ENCODE assay signal across 29 cellular contexts in the genomic region with DNA sequence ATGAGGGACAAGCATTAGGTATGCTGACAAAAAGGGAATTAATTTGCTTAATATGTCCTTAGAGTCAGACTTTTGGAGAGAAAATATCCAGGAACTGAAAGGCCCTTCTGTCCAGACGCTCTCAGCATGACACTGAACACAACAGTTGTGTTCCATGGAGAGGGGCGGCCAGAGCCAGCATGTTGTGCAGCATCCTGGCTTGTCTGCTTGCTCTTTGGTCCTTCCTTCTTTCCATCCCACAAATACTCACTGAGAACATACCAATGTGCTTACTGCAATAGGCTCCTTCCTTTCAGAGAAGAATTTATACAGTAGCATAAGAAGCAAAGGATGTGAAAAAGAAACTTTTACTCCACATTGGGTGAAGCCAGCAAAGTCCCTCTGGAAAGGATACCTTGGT.
DNase-seq lines count a peak whose midpoint lies in the region; ATAC-seq and TF ChIP-seq lines count a peak whose summit lies in the region.
"Had no signal": no experiment of that assay in that cellular context is flagged by ENCODE, and none has a peak within 500 bp of the region (broad histone marks: within the 10 kb centered on the region; RNA-seq: fewer than 3 reads in every experiment).

No MANE protein-coding gene starts in this region.

- H3K36me3 ChIP-seq in brain microvascular endothelial cell (replicated peaks), result no peaks in the 10 kb centered on the region
- H3K36me3 ChIP-seq in GM23338 (ENCODE audit: insufficient read depth), result no peaks in the 10 kb centered on the region
- H3K36me3 ChIP-seq: sigmoid colon had no signal

- H3K9me3 Mint-ChIP-seq in GM23338, result no peaks in the 10 kb centered on the region
- H3K9me3 Mint-ChIP-seq: activated CD8-positive, alpha-beta T cell treated with anti-CD3 and anti-CD28 coated beads for 36 hours; naive thymus-derived CD4-positive, alpha-beta T cell had no signal

- in situ Hi-C loops in brain microvascular endothelial cell (cut with HindIII; ENCODE audit: low pct_ligation_motif_present, low sequenced_read_pairs), result no loop called here

- peaks cover 4% of the 10 kb centered on the region; the same call in 1 of the 3 replicates for H3K4me1 Mint-ChIP-seq in GM23338
- H3K4me1 Mint-ChIP-seq: naive thymus-derived CD4-positive, alpha-beta T cell; T-helper 17 cell had no signal

- DNase-seq in Ammon's horn (ENCODE audit: low spot score), result peak; percentile 31
- peak; percentile 37 for DNase-seq in LHCN-M2 (ENCODE audit: low read depth)
- DNase-seq in brain microvascular endothelial cell, result peak; percentile 35
- peak; percentile 3 for DNase-seq in glomerular visceral epithelial cell (ENCODE audit: extremely low spot score)
- no peak for DNase-seq in GM23338 (ENCODE audit: low spot score)
- DNase-seq in stimulated activated CD4-positive, alpha-beta T cell treated with anti-CD3 and anti-CD28 coated beads, Interleukin-15, amount 100 ng/mL, for 24 hours, result no peak
- DNase-seq: ACHN; activated CD8-positive, alpha-beta T cell treated with anti-CD3 and anti-CD28 coated beads for 36 hours; activated effector memory CD4-positive, alpha-beta T cell treated with Interleukin-2 at 50 U/mL for 16 hours; DMS79 treated with DMSO at 0.1 percent for 48 hours; effector CD4-positive, alpha-beta T cell; foreskin keratinocyte; islet precursor cell; midbrain; MM.1S; naive thymus-derived CD4-positive, alpha-beta T cell; NCI-H1417 treated with DMSO at 0.1 percent for 48 hours; NCI-H2081; NCI-H2227 treated with DMSO at 0.1 percent for 48 hours; NCI-H774; sigmoid colon; stimulated activated naive CD4-positive, alpha-beta T cell treated with Interleukin-2 at 50 U/mL for 16 hours; T-helper 17 cell had no signal

- H3K27me3 ChIP-seq in brain microvascular endothelial cell (replicated peaks), result no peaks in the 10 kb centered on the region
- H3K27me3 ChIP-seq in GM23338 (ENCODE audit: insufficient read depth), result no peaks in the 10 kb centered on the region
- H3K27me3 ChIP-seq: foreskin keratinocyte, sigmoid colon had no signal

- no peaks in the 10 kb centered on the region for H3F3A ChIP-seq in GM23338 (replicated peaks; ENCODE audit: low read depth)

- H3K27ac ChIP-seq in brain microvascular endothelial cell, result no peak overlapping the region
- no peak overlapping the region for H3K27ac ChIP-seq in GM23338 (ENCODE audit: low read depth)
- H3K27ac ChIP-seq: C4-2B, foreskin keratinocyte, sigmoid colon had no signal

- ATAC-seq in HG03439 (IDR thresholded peaks at IDR 0.05; ENCODE audit: unreplicated experiment) (no peak), GM23338 (no peak), HG02870 (IDR thresholded peaks at IDR 0.05; ENCODE audit: unreplicated experiment) (no peak)
- ATAC-seq: activated CD8-positive, alpha-beta T cell treated with anti-CD3 and anti-CD28 coated beads for 36 hours; foreskin keratinocyte; GM12878; naive thymus-derived CD4-positive, alpha-beta T cell; T-helper 17 cell had no signal

- no peaks in the 10 kb centered on the region for H3K79me2 ChIP-seq in GM23338 (replicated peaks; ENCODE audit: insufficient read depth)

- no peak overlapping the region for H3K4me3 Mint-ChIP-seq in GM23338
- H3K4me3 Mint-ChIP-seq: activated CD8-positive, alpha-beta T cell treated with anti-CD3 and anti-CD28 coated beads for 36 hours; activated naive CD8-positive, alpha-beta T cell; naive thymus-derived CD4-positive, alpha-beta T cell; T-helper 17 cell had no signal

- no peaks in the 10 kb centered on the region for H3K36me3 Mint-ChIP-seq in GM23338 (ENCODE audit: low read depth)
- H3K36me3 Mint-ChIP-seq: activated naive CD8-positive, alpha-beta T cell had no signal

- H3K9me2 ChIP-seq in GM23338 (ENCODE audit: insufficient read depth), result no peaks in the 10 kb centered on the region

- no peak overlapping the region for H3K4me2 ChIP-seq in GM23338

- H2AFZ ChIP-seq in GM23338, result no peak overlapping the region

- no peak overlapping the region for H3K4me3 ChIP-seq in brain microvascular endothelial cell (ENCODE audit: low read depth, low read length)
- H3K4me3 ChIP-seq in GM23338, result no peak overlapping the region
- H3K4me3 ChIP-seq: GM12878, sigmoid colon had no signal

- no peak overlapping the region for H3K27ac Mint-ChIP-seq in GM23338
- H3K27ac Mint-ChIP-seq: activated CD8-positive, alpha-beta T cell treated with anti-CD3 and anti-CD28 coated beads for 36 hours; activated naive CD8-positive, alpha-beta T cell; naive thymus-derived CD4-positive, alpha-beta T cell; progenitor cell of endocrine pancreas; T-helper 17 cell had no signal

- TF ChIP-seq CTCF in brain microvascular endothelial cell (IDR thresholded peaks at IDR 0.05; ENCODE audit: low read depth, low read length, missing control alignments) (no peak), GM23338 (conservative IDR thresholded peaks at IDR 0.05; ENCODE audit: low read depth in 2 of 2) (no peak)

- H4K20me1 ChIP-seq in GM23338 (replicated peaks; ENCODE audit: insufficient read depth), result no peaks in the 10 kb centered on the region

- H3K27me3 Mint-ChIP-seq in GM23338 (ENCODE audit: insufficient read depth, low read depth, poor library complexity), result peaks cover 4% of the 10 kb centered on the region
- H3K27me3 Mint-ChIP-seq: activated CD8-positive, alpha-beta T cell treated with anti-CD3 and anti-CD28 coated beads for 36 hours; activated naive CD8-positive, alpha-beta T cell; progenitor cell of endocrine pancreas had no signal

- no peaks in the 10 kb centered on the region for H3K4me1 ChIP-seq in GM23338 (ENCODE audit: insufficient read depth)
- H3K4me1 ChIP-seq: foreskin keratinocyte had no signal

TF ChIP-seq in GM23338, 12 proteins besides CTCF, POLR2A, EP300 and RAD21 (continues in another document):
- no peak for TF ChIP-seq ZNF114 (CRISPR knock-in tag; IDR thresholded peaks at IDR 0.05)
- TF ChIP-seq EZH2phosphoT487 (IDR thresholded peaks at IDR 0.05; ENCODE audit: unreplicated experiment), result no peak
- TF ChIP-seq ZNF331 (CRISPR knock-in tag; IDR thresholded peaks at IDR 0.05; ENCODE audit: low read depth), result no peak
- TF ChIP-seq, protein P1, sequence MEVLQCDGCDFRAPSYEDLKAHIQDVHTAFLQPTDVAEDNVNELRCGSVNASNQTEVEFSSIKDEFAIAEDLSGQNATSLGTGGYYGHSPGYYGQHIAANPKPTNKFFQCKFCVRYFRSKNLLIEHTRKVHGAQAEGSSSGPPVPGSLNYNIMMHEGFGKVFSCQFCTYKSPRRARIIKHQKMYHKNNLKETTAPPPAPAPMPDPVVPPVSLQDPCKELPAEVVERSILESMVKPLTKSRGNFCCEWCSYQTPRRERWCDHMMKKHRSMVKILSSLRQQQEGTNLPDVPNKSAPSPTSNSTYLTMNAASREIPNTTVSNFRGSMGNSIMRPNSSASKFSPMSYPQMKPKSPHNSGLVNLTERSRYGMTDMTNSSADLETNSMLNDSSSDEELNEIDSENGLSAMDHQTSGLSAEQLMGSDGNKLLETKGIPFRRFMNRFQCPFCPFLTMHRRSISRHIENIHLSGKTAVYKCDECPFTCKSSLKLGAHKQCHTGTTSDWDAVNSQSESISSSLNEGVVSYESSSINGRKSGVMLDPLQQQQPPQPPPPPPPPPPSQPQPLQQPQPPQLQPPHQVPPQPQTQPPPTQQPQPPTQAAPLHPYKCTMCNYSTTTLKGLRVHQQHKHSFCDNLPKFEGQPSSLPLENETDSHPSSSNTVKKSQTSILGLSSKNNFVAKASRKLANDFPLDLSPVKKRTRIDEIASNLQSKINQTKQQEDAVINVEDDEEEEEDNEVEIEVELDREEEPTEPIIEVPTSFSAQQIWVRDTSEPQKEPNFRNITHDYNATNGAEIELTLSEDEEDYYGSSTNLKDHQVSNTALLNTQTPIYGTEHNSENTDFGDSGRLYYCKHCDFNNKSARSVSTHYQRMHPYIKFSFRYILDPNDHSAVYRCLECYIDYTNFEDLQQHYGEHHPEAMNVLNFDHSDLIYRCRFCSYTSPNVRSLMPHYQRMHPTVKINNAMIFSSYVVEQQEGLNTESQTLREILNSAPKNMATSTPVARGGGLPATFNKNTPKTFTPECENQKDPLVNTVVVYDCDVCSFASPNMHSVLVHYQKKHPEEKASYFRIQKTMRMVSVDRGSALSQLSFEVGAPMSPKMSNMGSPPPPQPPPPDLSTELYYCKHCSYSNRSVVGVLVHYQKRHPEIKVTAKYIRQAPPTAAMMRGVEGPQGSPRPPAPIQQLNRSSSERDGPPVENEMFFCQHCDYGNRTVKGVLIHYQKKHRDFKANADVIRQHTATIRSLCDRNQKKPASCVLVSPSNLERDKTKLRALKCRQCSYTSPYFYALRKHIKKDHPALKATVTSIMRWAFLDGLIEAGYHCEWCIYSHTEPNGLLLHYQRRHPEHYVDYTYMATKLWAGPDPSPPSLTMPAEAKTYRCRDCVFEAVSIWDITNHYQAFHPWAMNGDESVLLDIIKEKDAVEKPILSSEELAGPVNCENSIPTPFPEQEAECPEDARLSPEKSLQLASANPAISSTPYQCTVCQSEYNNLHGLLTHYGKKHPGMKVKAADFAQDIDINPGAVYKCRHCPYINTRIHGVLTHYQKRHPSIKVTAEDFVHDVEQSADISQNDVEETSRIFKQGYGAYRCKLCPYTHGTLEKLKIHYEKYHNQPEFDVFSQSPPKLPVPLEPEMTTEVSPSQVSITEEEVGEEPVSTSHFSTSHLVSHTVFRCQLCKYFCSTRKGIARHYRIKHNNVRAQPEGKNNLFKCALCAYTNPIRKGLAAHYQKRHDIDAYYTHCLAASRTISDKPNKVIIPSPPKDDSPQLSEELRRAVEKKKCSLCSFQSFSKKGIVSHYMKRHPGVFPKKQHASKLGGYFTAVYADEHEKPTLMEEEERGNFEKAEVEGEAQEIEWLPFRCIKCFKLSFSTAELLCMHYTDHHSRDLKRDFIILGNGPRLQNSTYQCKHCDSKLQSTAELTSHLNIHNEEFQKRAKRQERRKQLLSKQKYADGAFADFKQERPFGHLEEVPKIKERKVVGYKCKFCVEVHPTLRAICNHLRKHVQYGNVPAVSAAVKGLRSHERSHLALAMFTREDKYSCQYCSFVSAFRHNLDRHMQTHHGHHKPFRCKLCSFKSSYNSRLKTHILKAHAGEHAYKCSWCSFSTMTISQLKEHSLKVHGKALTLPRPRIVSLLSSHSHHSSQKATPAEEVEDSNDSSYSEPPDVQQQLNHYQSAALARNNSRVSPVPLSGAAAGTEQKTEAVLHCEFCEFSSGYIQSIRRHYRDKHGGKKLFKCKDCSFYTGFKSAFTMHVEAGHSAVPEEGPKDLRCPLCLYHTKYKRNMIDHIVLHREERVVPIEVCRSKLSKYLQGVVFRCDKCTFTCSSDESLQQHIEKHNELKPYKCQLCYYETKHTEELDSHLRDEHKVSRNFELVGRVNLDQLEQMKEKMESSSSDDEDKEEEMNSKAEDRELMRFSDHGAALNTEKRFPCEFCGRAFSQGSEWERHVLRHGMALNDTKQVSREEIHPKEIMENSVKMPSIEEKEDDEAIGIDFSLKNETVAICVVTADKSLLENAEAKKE (CRISPR knock-in tag; IDR thresholded peaks at IDR 0.05), result no peak
- no peak for TF ChIP-seq STAT1 (IDR thresholded peaks at IDR 0.05; ENCODE audit: unreplicated experiment)
- TF ChIP-seq JUNB (IDR thresholded peaks at IDR 0.05; ENCODE audit: unreplicated experiment), result no peak
- no peak for TF ChIP-seq NANOG (IDR thresholded peaks at IDR 0.05; ENCODE audit: borderline replicate concordance)
- TF ChIP-seq EZH2 (IDR thresholded peaks at IDR 0.05; ENCODE audit: low read depth, unreplicated experiment), result no peak

Comparison
In these comparisons a context has a peak if more than half of its experiments do, and no peak if none do; other contexts are left out.
1. DNase-seq: peak in Ammon's horn (single experiment), LHCN-M2 (single experiment), brain microvascular endothelial cell (single experiment) and glomerular visceral epithelial cell (single experiment); none in GM23338 (single experiment) and stimulated activated CD4-positive, alpha-beta T cell treated with anti-CD3 and anti-CD28 coated beads, Interleukin-15, amount 100 ng/mL, for 24 hours (single experiment).